In the genomic region with DNA sequence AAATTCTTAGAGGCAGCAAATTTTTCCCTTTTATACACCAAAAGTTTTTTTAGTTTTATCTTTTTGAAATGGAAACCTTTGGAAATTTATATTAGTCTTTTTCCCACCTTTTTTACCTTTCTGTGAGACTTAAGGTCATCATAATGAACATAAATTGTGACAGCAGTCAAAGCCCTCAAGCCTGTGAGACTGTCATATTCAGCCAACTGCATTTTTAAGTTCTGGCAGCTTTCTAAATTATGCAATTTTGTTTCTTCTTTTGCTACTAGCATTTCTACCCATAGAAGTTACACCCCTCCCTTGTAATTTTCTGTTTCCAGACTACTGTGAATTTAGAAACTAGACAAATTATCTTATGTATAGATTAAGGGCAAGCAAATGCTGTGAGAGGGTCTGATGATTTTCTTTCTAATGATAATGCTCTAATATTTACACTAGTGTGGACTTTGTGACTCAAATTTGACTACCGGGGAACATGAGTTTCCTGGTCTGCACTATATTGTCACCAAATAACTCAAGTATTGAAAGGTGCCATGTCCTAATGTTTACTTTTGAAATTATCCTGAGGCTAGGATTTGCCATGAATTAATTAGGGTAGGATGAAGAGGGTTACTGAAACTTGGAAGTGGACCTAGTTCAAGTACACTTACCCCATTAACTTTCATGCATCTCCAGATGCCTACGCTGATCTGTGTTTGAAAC, we compare ENCODE assay signal across 16 cellular contexts.
"Had no signal": no experiment of that assay in that cellular context is flagged by ENCODE, and none has a peak within 500 bp of the region (broad histone marks: within the 10 kb centered on the region; RNA-seq: fewer than 3 reads in every experiment).

No MANE protein-coding gene starts in this region.

- ATAC-seq: body of pancreas; effector memory CD8-positive, alpha-beta T cell; gastroesophageal sphincter; left ventricle myocardium superior; stimulated activated naive CD8-positive, alpha-beta T cell treated with anti-CD3 and anti-CD28 coated beads, Interleukin-15, amount 100 ng/mL, for 72 hours; upper lobe of right lung had no signal

- H3K4me1 ChIP-seq: adrenal gland, gastroesophageal sphincter, testis, upper lobe of right lung had no signal

- H3K9me3 ChIP-seq: adrenal gland, body of pancreas, gastroesophageal sphincter, testis, upper lobe of right lung had no signal

- H3K36me3 ChIP-seq: adrenal gland, gastroesophageal sphincter, upper lobe of right lung had no signal

- DNase-seq: activated CD4-positive, alpha-beta T cell treated with anti-CD3 and anti-CD28 coated beads, Interleukin-2, amount 10 ng/mL, durations not matched to agents 7 days and 5 days; activated CD4-positive, CD25-positive, alpha-beta regulatory T cell; activated naive CD4-positive, alpha-beta T cell treated with anti-CD3 and anti-CD28 coated beads, Interleukin-2, amount 50 U/mL, for 16 hours; activated T-cell treated with anti-CD3 and anti-CD28 coated beads for 4 hours; adrenal gland; body of pancreas; central memory CD4-positive, alpha-beta T cell; cortex of kidney; effector memory CD8-positive, alpha-beta T cell; left ventricle myocardium superior; stimulated activated CD4-positive, alpha-beta T cell treated with anti-CD3 and anti-CD28 coated beads, Interleukin-4, amount 100 ng/mL, for 24 hours; stimulated activated naive CD8-positive, alpha-beta T cell treated with anti-CD3 and anti-CD28 coated beads, Interleukin-15, amount 100 ng/mL, for 72 hours; testis; upper lobe of right lung had no signal

- H3K27me3 ChIP-seq: adrenal gland, body of pancreas, gastroesophageal sphincter, testis, upper lobe of right lung had no signal

- H3K27ac ChIP-seq: adrenal gland, body of pancreas, epithelial cell of prostate, gastroesophageal sphincter, testis, upper lobe of right lung had no signal

- H3K4me3 ChIP-seq: adrenal gland, body of pancreas, gastroesophageal sphincter, testis, upper lobe of right lung had no signal
